In genomic region chr12:77625441-77625840, GRCh38 we compare ENCODE assay signal across 16 cellular contexts.
DNase-seq lines count a peak whose midpoint lies in the region; ATAC-seq, FAIRE-seq and TF ChIP-seq lines count a peak whose summit lies in the region.
"Had no signal": no experiment of that assay in that cellular context is flagged by ENCODE, and none has a peak within 500 bp of the region (broad histone marks: within the 10 kb centered on the region; RNA-seq: fewer than 3 reads in every experiment).

No MANE protein-coding gene starts in this region.

- peaks cover 9% of the 10 kb centered on the region for H3K4me1 ChIP-seq in endodermal cell (ENCODE audit: control insufficient read depth, insufficient read depth, low read length)
- H3K4me1 ChIP-seq: body of pancreas, stomach had no signal

- no peak overlapping the region for H3K4me3 ChIP-seq in endodermal cell (ENCODE audit: low read length)
- H3K4me3 ChIP-seq: body of pancreas, stomach had no signal

- no peaks in the 10 kb centered on the region for H3K27me3 ChIP-seq in endodermal cell (ENCODE audit: control insufficient read depth, insufficient read depth, low read length, poor library complexity, severe bottlenecking)
- H3K27me3 ChIP-seq: body of pancreas, stomach had no signal

- H3K9ac ChIP-seq in endodermal cell (ENCODE audit: extremely low read depth, low read length, poor library complexity, severe bottlenecking): no peak overlapping the region

- H3K27ac Mint-ChIP-seq in endodermal cell (no peak overlapping the region), natural killer cell (no peak overlapping the region)
- H3K27ac Mint-ChIP-seq: immature natural killer cell had no signal

- H3K4me3 Mint-ChIP-seq in endodermal cell (no peak overlapping the region), natural killer cell (no peak overlapping the region)
- H3K4me3 Mint-ChIP-seq: activated T-cell treated with anti-CD3 and anti-CD28 coated beads, Interleukin-2, amount 50 U/mL, for 4 hours; immature natural killer cell had no signal

- TF ChIP-seq POLR2A in GM12892 (IDR thresholded peaks at IDR 0.05; ENCODE audit: low read depth, low read length): no peak

- intact Hi-C loops in natural killer cell (cut with micrococcal nuclease): no loop called here

- peaks cover 32% of the 10 kb centered on the region for H3K4me1 Mint-ChIP-seq in endodermal cell
- no peaks in the 10 kb centered on the region for H3K4me1 Mint-ChIP-seq in natural killer cell
- H3K4me1 Mint-ChIP-seq: immature natural killer cell had no signal

- peaks cover 10% of the 10 kb centered on the region for H3K9me3 ChIP-seq in endodermal cell (ENCODE audit: control insufficient read depth, low read length)
- H3K9me3 ChIP-seq: body of pancreas, stomach had no signal

- no peaks in the 10 kb centered on the region for H3K36me3 ChIP-seq in endodermal cell (ENCODE audit: control insufficient read depth, insufficient read depth, low read length)
- H3K36me3 ChIP-seq: stomach had no signal

- peak; percentile 83 for DNase-seq in ELR (ENCODE audit: low read depth)
- DNase-seq in RCC 7860 (ENCODE audit: low spot score): peak; percentile 66
- DNase-seq in epithelial cell of prostate (ENCODE audit: low read depth, low spot score): peak; percentile 36
- peak; percentile 81 for DNase-seq in renal cortical epithelial cell (ENCODE audit: low read depth)
- DNase-seq in GM12892 (ENCODE audit: insufficient read length): no peak
- DNase-seq in SIG-M5 (lab: John Stamatoyannopoulos, UW): no peak
- DNase-seq in endodermal cell: no peak
- DNase-seq in natural killer cell: no peak
- DNase-seq: activated T-cell treated with anti-CD3 and anti-CD28 coated beads, Interleukin-2, amount 50 U/mL, for 4 hours; body of pancreas; immature natural killer cell; NCI-H1436; NCI-H774; retina; stomach had no signal

- peaks cover 2% of the 10 kb centered on the region for H3K9me3 Mint-ChIP-seq in endodermal cell
- H3K9me3 Mint-ChIP-seq in natural killer cell: peaks cover 15 to 28% of the 10 kb centered on the region in 2 donors

- H3K27ac ChIP-seq in epithelial cell of prostate (no peak overlapping the region), endodermal cell (ENCODE audit: low read depth, low read length) (no peak overlapping the region)
- H3K27ac ChIP-seq: body of pancreas, stomach had no signal

- FAIRE-seq in RCC 7860 (lab: Jason Lieb, UNC) (peak; percentile 72), GM12892 (lab: Jason Lieb, UNC) (no peak)

- no peak for ATAC-seq in natural killer cell
- ATAC-seq: activated T-cell treated with anti-CD3 and anti-CD28 coated beads, Interleukin-2, amount 50 U/mL, for 4 hours; body of pancreas; esophagus mucosa had no signal

- WGBS in endodermal cell (ENCODE audit: insufficient coverage in 1 of 2, insufficient read length in 1 of 2), 2 experiments: 88% methylated on average over 2 of the region's 3 CpGs; no CpG with 5 or more reads in 1 of the 2 experiments

- no peak for TF ChIP-seq CTCF in endodermal cell (conservative IDR thresholded peaks at IDR 0.05)
- no peak for TF ChIP-seq CTCF in natural killer cell (IDR thresholded peaks at IDR 0.05)

- H3K36me3 Mint-ChIP-seq in endodermal cell (ENCODE audit: low read depth) (no peaks in the 10 kb centered on the region), natural killer cell (peaks cover 10% of the 10 kb centered on the region)
- H3K36me3 Mint-ChIP-seq: immature natural killer cell had no signal

- H3K27me3 Mint-ChIP-seq in endodermal cell (ENCODE audit: insufficient read depth) (no peaks in the 10 kb centered on the region), natural killer cell (ENCODE audit: low read depth in 2 of 2) (no peaks in the 10 kb centered on the region)

Comparison
In these comparisons a context has a peak if more than half of its experiments do, and no peak if none do; other contexts are left out.
1. DNase-seq: peak in ELR (single experiment), RCC 7860 (single experiment), epithelial cell of prostate (single experiment) and renal cortical epithelial cell (single experiment); none in GM12892 (single experiment), SIG-M5 (single experiment), endodermal cell (single experiment) and natural killer cell (single experiment).